Comparison of ENCODE assay signal across 8 cellular contexts in genomic region chr16:2673066-2673999, GRCh38. TPM values are rescaled to one million over a fixed set of nuclear protein-coding genes. Genes with fewer than 3 reads are reported as not detected.
A peak's percentile ranks its signal among the peaks of the same experiment; 100 is the strongest.
DNase-seq lines count a peak whose midpoint lies in the region; ATAC-seq and TF ChIP-seq lines count a peak whose summit lies in the region.

No MANE protein-coding gene starts in this region.

- no peak overlapping the region for H4K8ac ChIP-seq in H9 (replicated peaks; ENCODE audit: insufficient read length, low read depth, low read length)

- H3K79me2 ChIP-seq in H9 (ENCODE audit: insufficient read depth, low read length): no peaks in the 10 kb centered on the region
- peaks cover 8% of the 10 kb centered on the region for H3K79me2 ChIP-seq in neural cell (replicated peaks; ENCODE audit: insufficient read depth, low read length)

- no peaks in the 10 kb centered on the region for H3K9me2 ChIP-seq in neural cell (ENCODE audit: insufficient read depth, low read length)

- H3K4ac ChIP-seq in H9 (ENCODE audit: low read depth, low read length): no peak overlapping the region

- DNase-seq in ELF-1 (ENCODE audit: low read depth, low spot score): peak; percentile 96
- peak; percentile 97 for DNase-seq in H9
- DNase-seq in M059J (ENCODE audit: low read depth): peak; percentile 93
- peak; percentile 94 for DNase-seq in RWPE2 (ENCODE audit: low spot score)
- DNase-seq in activated effector memory CD4-positive, alpha-beta T cell treated with Interleukin-2 at 50 U/mL for 16 hours: peak; percentile 96
- DNase-seq in fibroblast of the aortic adventitia (ENCODE audit: low read depth): peak; percentile 83
- DNase-seq in stimulated activated naive CD8-positive, alpha-beta T cell treated with anti-CD3 and anti-CD28 coated beads, Interleukin-15, amount 100 ng/mL, for 72 hours: peak; percentile 95 to 97

- H3K4me1 ChIP-seq in H9 (ENCODE audit: insufficient read depth, low read length) (no peaks in the 10 kb centered on the region), RWPE2 (ENCODE audit: insufficient read depth, poor library complexity, severe bottlenecking) (peaks cover 4% of the 10 kb centered on the region)

- H3K27ac Mint-ChIP-seq in H9: peak overlapping the region in 1 of 3 experiments; percentile 18; a peak in 1 of 7 replicates
- peak overlapping the region; percentile 48 to 78 for H3K27ac Mint-ChIP-seq in stimulated activated naive CD8-positive, alpha-beta T cell treated with anti-CD3 and anti-CD28 coated beads, Interleukin-15, amount 100 ng/mL, for 72 hours

- H3K27me3 ChIP-seq in H9 (ENCODE audit: insufficient read depth, low read length): no peaks in the 10 kb centered on the region
- H3K27me3 ChIP-seq in RWPE2 (ENCODE audit: insufficient read depth, poor library complexity, severe bottlenecking): no peaks in the 10 kb centered on the region
- no peaks in the 10 kb centered on the region for H3K27me3 ChIP-seq in neural cell (ENCODE audit: insufficient read depth, low read depth, low read length)

- no peak overlapping the region for H2BK12ac ChIP-seq in H9 (ENCODE audit: insufficient read length, low read depth, low read length)

- H3K23me2 ChIP-seq in H9 (ENCODE audit: insufficient read length, low read depth, low read length, poor library complexity, severe bottlenecking): no peaks in the 10 kb centered on the region

- no peak overlapping the region for H3T11ph ChIP-seq in H9 (ENCODE audit: low read length)

- H2BK120ac ChIP-seq in H9 (ENCODE audit: low read depth, low read length, poor library complexity, severe bottlenecking): no peak overlapping the region

- no peaks in the 10 kb centered on the region for H3F3A ChIP-seq in neural cell (ENCODE audit: insufficient read depth, low read length, poor library complexity, severe bottlenecking)

- no peak overlapping the region for H2BK20ac ChIP-seq in H9 (ENCODE audit: low read depth, low read length, poor library complexity, severe bottlenecking)

- TF ChIP-seq RAD21 in neural cell (conservative IDR thresholded peaks at IDR 0.05): no peak

- peaks cover 3 to 9% of the 10 kb centered on the region in 2 experiments for H3K4me1 Mint-ChIP-seq in H9
- H3K4me1 Mint-ChIP-seq in stimulated activated naive CD8-positive, alpha-beta T cell treated with anti-CD3 and anti-CD28 coated beads, Interleukin-15, amount 100 ng/mL, for 72 hours: peaks cover 47% of the 10 kb centered on the region

- peaks cover 0 to 5% (median 0%) of the 10 kb centered on the region in 3 experiments; a peak in 3 of 7 replicates for H3K36me3 Mint-ChIP-seq in H9 (ENCODE audit: insufficient read depth in 1 of 3, low read depth in 3 of 3)

- H3K27ac ChIP-seq in H9 (ENCODE audit: insufficient read length, low read depth, low read length) (no peak overlapping the region), RWPE2 (ENCODE audit: poor library complexity, severe bottlenecking) (peak overlapping the region; percentile 28), neural cell (ENCODE audit: low read length) (no peak overlapping the region)

- peak; percentile 95 for ATAC-seq in RWPE2 (ENCODE audit: low read depth)
- peak; percentile 96 for ATAC-seq in stimulated activated naive CD8-positive, alpha-beta T cell treated with anti-CD3 and anti-CD28 coated beads, Interleukin-15, amount 100 ng/mL, for 72 hours

- no peaks in the 10 kb centered on the region for H3K79me1 ChIP-seq in H9 (ENCODE audit: insufficient read depth, low read depth, low read length, poor library complexity, severe bottlenecking)

- no peak overlapping the region for H3K23ac ChIP-seq in H9 (ENCODE audit: insufficient read length, low read depth, low read length)

- TF ChIP-seq CTCF in H9 (conservative IDR thresholded peaks at IDR 0.05) (no peak), RWPE2 (IDR thresholded peaks at IDR 0.05; ENCODE audit: poor library complexity, severe bottlenecking) (no peak), fibroblast of the aortic adventitia (IDR thresholded peaks at IDR 0.05; ENCODE audit: insufficient read depth, low read length) (no peak), neural cell (IDR thresholded peaks at IDR 0.05; ENCODE audit: poor library complexity, severe bottlenecking) (no peak)

- TF ChIP-seq EP300 in neural cell (conservative IDR thresholded peaks at IDR 0.05; ENCODE audit: poor library complexity, severe bottlenecking): no peak

- H3K4me2 ChIP-seq in H9 (ENCODE audit: insufficient read depth, insufficient read length, low read length): peak overlapping the region; percentile 82
- H3K4me2 ChIP-seq in neural cell (ENCODE audit: low read length): no peak overlapping the region

- no peak overlapping the region for H2BK15ac ChIP-seq in H9 (ENCODE audit: low read depth, low read length)

- no peak overlapping the region for H3K14ac ChIP-seq in H9 (ENCODE audit: insufficient read depth, low read length)

- no peaks in the 10 kb centered on the region; a peak in 1 of 5 replicates for H3K9me3 Mint-ChIP-seq in H9
- no peaks in the 10 kb centered on the region for H3K9me3 Mint-ChIP-seq in stimulated activated naive CD8-positive, alpha-beta T cell treated with anti-CD3 and anti-CD28 coated beads, Interleukin-15, amount 100 ng/mL, for 72 hours

- no peak overlapping the region for H3K18ac ChIP-seq in H9 (ENCODE audit: insufficient read length, low read depth, low read length)

- no peaks in the 10 kb centered on the region; the same call in 1 of the 2 replicates for H3K27me3 Mint-ChIP-seq in H9 (ENCODE audit: low read depth)
- no peaks in the 10 kb centered on the region for H3K27me3 Mint-ChIP-seq in stimulated activated naive CD8-positive, alpha-beta T cell treated with anti-CD3 and anti-CD28 coated beads, Interleukin-15, amount 100 ng/mL, for 72 hours

- H4K20me1 ChIP-seq in H9 (ENCODE audit: control insufficient read depth, insufficient read depth, insufficient read length) (no peaks in the 10 kb centered on the region), neural cell (ENCODE audit: insufficient read depth) (no peaks in the 10 kb centered on the region)

- H3K9me3 ChIP-seq in H9 (ENCODE audit: control insufficient read depth, low read depth, low read length) (no peaks in the 10 kb centered on the region), RWPE2 (ENCODE audit: severe bottlenecking) (no peaks in the 10 kb centered on the region), neural cell (ENCODE audit: low read length) (no peaks in the 10 kb centered on the region)

- H4K5ac ChIP-seq in H9 (ENCODE audit: insufficient read length, low read depth, low read length): no peak overlapping the region

- H2AFZ ChIP-seq in H9 (ENCODE audit: low read length) (no peak overlapping the region), neural cell (ENCODE audit: low read depth, low read length) (peak overlapping the region; percentile 56)

- H3K9ac ChIP-seq in H9 (ENCODE audit: extremely low read depth, insufficient read length, low read length) (no peak overlapping the region), neural cell (ENCODE audit: low read length) (peak overlapping the region; percentile 45)

- H3K36me3 ChIP-seq in RWPE2 (ENCODE audit: low read depth): peaks cover 4% of the 10 kb centered on the region; the same call in 1 of the 2 replicates
- H3K36me3 ChIP-seq in neural cell (ENCODE audit: insufficient read depth, low read length): no peaks in the 10 kb centered on the region

- no peak overlapping the region for H4K91ac ChIP-seq in H9 (ENCODE audit: insufficient read length, low read depth, low read length)

- no CpG with 5 or more reads among the region's 107 CpGs for WGBS in H9 (ENCODE audit: extremely low coverage, insufficient read length, low lambda C conversion rate)

- peak overlapping the region; percentile 99 for H3K4me3 ChIP-seq in RWPE2 (ENCODE audit: severe bottlenecking)
- H3K4me3 ChIP-seq in fibroblast of the aortic adventitia (ENCODE audit: low read depth, low read length): peak overlapping the region; percentile 78
- peak overlapping the region; percentile 65 for H3K4me3 ChIP-seq in neural cell (ENCODE audit: low read length)

- no peak overlapping the region for H3K56ac ChIP-seq in H9 (ENCODE audit: insufficient read length, low read depth, low read length)

- no peak overlapping the region for H2AK5ac ChIP-seq in H9 (ENCODE audit: insufficient read length, low read length)

- H2BK5ac ChIP-seq in H9 (ENCODE audit: insufficient read length, low read length): no peak overlapping the region

- peak overlapping the region; percentile 61 to 78 for H3K4me3 Mint-ChIP-seq in H9
- H3K4me3 Mint-ChIP-seq in stimulated activated naive CD8-positive, alpha-beta T cell treated with anti-CD3 and anti-CD28 coated beads, Interleukin-15, amount 100 ng/mL, for 72 hours: peak overlapping the region; percentile 77 to 79

TF ChIP-seq in neural cell, 6 proteins besides CTCF, POLR2A, EP300 and RAD21 (continues in another document):
- TF ChIP-seq TAF1 (IDR thresholded peaks at IDR 0.05; ENCODE audit: low read depth): no peak
- no peak for TF ChIP-seq SMC3 (conservative IDR thresholded peaks at IDR 0.05; ENCODE audit: poor library complexity)
- TF ChIP-seq EZH2 (IDR thresholded peaks at IDR 0.05; ENCODE audit: borderline replicate concordance, insufficient read depth, low read length, poor library complexity, severe bottlenecking): no peak
- TF ChIP-seq MXI1 (conservative IDR thresholded peaks at IDR 0.05; ENCODE audit: poor library complexity, severe bottlenecking): peak; percentile 31
- TF ChIP-seq POLR2AphosphoS5 (IDR thresholded peaks at IDR 0.05): peak; percentile 57

RNA-seq across cellular contexts. Expression of gene KCTD5, which starts 9.0 kb away (rescaled TPM):
- 38.8 and 39.9 TPM in 2 replicates for total RNA-seq in H9 (2021)
- total RNA-seq in M059J (2014; rRNA removed; shearing (Covaris generic)): 56.3 and 83.9 TPM in 2 replicates
- 14.1 and 16.4 TPM in 2 replicates for total RNA-seq in fibroblast of the aortic adventitia (ENCODE audit: low replicate concordance)
- 42.7 and 43.6 TPM in 2 replicates for polyA plus RNA-seq in neural cell
- 46.7 and 49.5 TPM in 2 replicates for polyA minus RNA-seq in neural cell

RNA-seq across cellular contexts. Expression of gene PRSS27, which starts 46.7 kb away (rescaled TPM):
- total RNA-seq in H9 (2021): 3.6 and 5.0 TPM in 2 replicates
- 0.17 TPM in 1 of 2 replicates, not detected in the other for total RNA-seq in M059J (2014; rRNA removed; shearing (Covaris generic))
- 0.65 and 1.3 TPM in 2 replicates for total RNA-seq in fibroblast of the aortic adventitia (ENCODE audit: low replicate concordance)
- 3.0 and 5.9 TPM in 2 replicates for polyA plus RNA-seq in neural cell
- 3.4 and 4.9 TPM in 2 replicates for polyA minus RNA-seq in neural cell
